Comparison of ENCODE assay signal across 1 cellular context in genomic region chr2:43677783-43678182, GRCh38. TPM values are rescaled to one million over a fixed set of nuclear protein-coding genes. Genes with fewer than 3 reads are reported as not detected.
"Had no signal": no experiment of that assay in that cellular context is flagged by ENCODE, and none has a peak within 500 bp of the region (broad histone marks: within the 10 kb centered on the region; RNA-seq: fewer than 3 reads in every experiment).

No MANE protein-coding gene starts in this region.

RNA-seq across cellular contexts. Expression of gene C1GALT1C1L, which starts 1.6 kb away (rescaled TPM):
- total RNA-seq: MCF 10A had no signal
